In genomic region chr1:119112244-119112643, GRCh38 we compare ENCODE assay signal across 31 cellular contexts. TPM values are rescaled to one million over a fixed set of nuclear protein-coding genes. Genes with fewer than 3 reads are reported as not detected.
DNase-seq lines count a peak whose midpoint lies in the region; TF ChIP-seq lines count a peak whose summit lies in the region.
"Had no signal": no experiment of that assay in that cellular context is flagged by ENCODE, and none has a peak within 500 bp of the region (broad histone marks: within the 10 kb centered on the region; RNA-seq: fewer than 3 reads in every experiment).

No MANE protein-coding gene starts in this region.

- no peak overlapping the region for H3K27ac Mint-ChIP-seq in type B pancreatic cell
- H3K27ac Mint-ChIP-seq: B cell; CD14-positive monocyte; CD4-positive, alpha-beta T cell; CD4-positive, CD25-positive, alpha-beta regulatory T cell; CD8-positive, alpha-beta memory T cell; CD8-positive, alpha-beta T cell had no signal

- H3K9me3 ChIP-seq in sigmoid colon = no peaks in the 10 kb centered on the region
- peaks cover 0 to 2% of the 10 kb centered on the region in 2 donors for H3K9me3 ChIP-seq in transverse colon
- no peaks in the 10 kb centered on the region for H3K9me3 ChIP-seq in breast epithelium
- H3K9me3 ChIP-seq: A549, BE2C, BLaER1, Caco-2 had no signal

- H3K4me1 Mint-ChIP-seq in type B pancreatic cell (ENCODE audit: unreplicated experiment) = peaks cover 14% of the 10 kb centered on the region
- H3K4me1 Mint-ChIP-seq: B cell, CD14-positive monocyte had no signal

- TF ChIP-seq POLR2A in sigmoid colon (IDR thresholded peaks at IDR 0.05) (no peak), transverse colon (IDR thresholded peaks at IDR 0.05) (no peak), breast epithelium (IDR thresholded peaks at IDR 0.05) (no peak)

- H3K36me3 Mint-ChIP-seq in type B pancreatic cell = no peaks in the 10 kb centered on the region

- H3K9me3 Mint-ChIP-seq in type B pancreatic cell = no peaks in the 10 kb centered on the region

- no peaks in the 10 kb centered on the region for H3K36me3 ChIP-seq in sigmoid colon
- H3K36me3 ChIP-seq in transverse colon = no peaks in the 10 kb centered on the region
- no peaks in the 10 kb centered on the region for H3K36me3 ChIP-seq in breast epithelium
- H3K36me3 ChIP-seq: BE2C; BLaER1; BLaER1 treated with 17β-estradiol and CSF1 and Interleukin-3, amounts not matched to agents 10 nM and 100 nM had no signal

- H3K4me3 Mint-ChIP-seq in type B pancreatic cell = no peak overlapping the region
- H3K4me3 Mint-ChIP-seq: B cell; CD14-positive monocyte; CD4-positive, alpha-beta memory T cell; CD4-positive, alpha-beta T cell; CD4-positive, CD25-positive, alpha-beta regulatory T cell; CD8-positive, alpha-beta memory T cell; CD8-positive, alpha-beta T cell had no signal

- DNase-seq in sigmoid colon (no peak), transverse colon (no peak), breast epithelium (ENCODE audit: low spot score in 2 of 2) (no peak), type B pancreatic cell (ENCODE audit: extremely low spot score, unreplicated experiment) (no peak)
- DNase-seq: 8988T; ACHN; AML-193; BE2C; C1 segment of cervical spinal cord; Caco-2; Calu3; CD4-positive, alpha-beta memory T cell; CD4-positive, alpha-beta T cell; CD4-positive, CD25-positive, alpha-beta regulatory T cell; CD8-positive, alpha-beta memory T cell; CD8-positive, alpha-beta T cell; COR-L47; DMS 273 treated with DMSO at 0.1 percent for 48 hours; DMS153; DMS53; DMS79; DMS79 treated with DMSO at 0.1 percent for 48 hours; DND-41; EL had no signal

- no peak overlapping the region for H3K4me3 ChIP-seq in sigmoid colon
- no peak overlapping the region for H3K4me3 ChIP-seq in transverse colon
- H3K4me3 ChIP-seq in breast epithelium = no peak overlapping the region
- H3K4me3 ChIP-seq: A549; BLaER1; BLaER1 treated with 17β-estradiol and CSF1 and Interleukin-3, amounts not matched to agents 10 nM and 100 nM had no signal

- no peaks in the 10 kb centered on the region for H3K27me3 ChIP-seq in sigmoid colon
- no peaks in the 10 kb centered on the region for H3K27me3 ChIP-seq in transverse colon
- no peaks in the 10 kb centered on the region for H3K27me3 ChIP-seq in breast epithelium
- H3K27me3 ChIP-seq: BLaER1; BLaER1 treated with 17β-estradiol and CSF1 and Interleukin-3, amounts not matched to agents 10 nM and 100 nM had no signal

- H3K27ac ChIP-seq in sigmoid colon (peak overlapping the region in 3 of 4 donors; percentile 54 to 64 (median 63)), transverse colon (peak overlapping the region in 1 of 4 donors; percentile 17), breast epithelium (no peak overlapping the region)
- H3K27ac ChIP-seq: 22Rv1; A549; BLaER1; BLaER1 treated with 17β-estradiol and CSF1 and Interleukin-3, amounts not matched to agents 10 nM and 100 nM; C4-2B had no signal

- H3K27me3 Mint-ChIP-seq in type B pancreatic cell = no peaks in the 10 kb centered on the region
- H3K27me3 Mint-ChIP-seq: B cell; CD4-positive, alpha-beta memory T cell; CD4-positive, alpha-beta T cell; CD4-positive, CD25-positive, alpha-beta regulatory T cell had no signal

- no peak for TF ChIP-seq CTCF in sigmoid colon (IDR thresholded peaks at IDR 0.05)
- no peak for TF ChIP-seq CTCF in transverse colon (IDR thresholded peaks at IDR 0.05)
- TF ChIP-seq CTCF in breast epithelium (IDR thresholded peaks at IDR 0.05) = no peak
- TF ChIP-seq CTCF in type B pancreatic cell (conservative IDR thresholded peaks at IDR 0.05) = no peak

- in situ Hi-C loops in transverse colon (cut with MboI; ENCODE audit: low pct_ligation_motif_present in 1 of 4, low pct_unique_long_range_greater_than_20kb in 1 of 4, low sequenced_read_pairs in 3 of 4) = no loop called here

- intact Hi-C loops in sigmoid colon (cut with DNase I) (loop anchor here (2.0 kb wide), 2 partner anchors 29 to 215 kb away; partner anchors contain the start of gene WARS2), transverse colon (cut with DNase I; ENCODE audit: low total_unique reads) (no loop called here), breast epithelium (cut with DNase I; ENCODE audit: low total_unique reads) (no loop called here)

- 94 to 97% methylated on average over 3 of the region's 3 CpGs for WGBS in sigmoid colon, 2 donors
- WGBS in transverse colon (ENCODE audit: low coverage in 1 of 2), 2 donors = 88 to 100% methylated on average over 3 of the region's 3 CpGs

- TF ChIP-seq EP300 in sigmoid colon (IDR thresholded peaks at IDR 0.05) (peak in 3 of 4 donors; percentile 55 to 94 (median 82)), transverse colon (IDR thresholded peaks at IDR 0.05; ENCODE audit: low read depth) (peak; percentile 60)

- H3K4me1 ChIP-seq in sigmoid colon (peaks cover 0 to 21% (median 14%) of the 10 kb centered on the region in 4 donors), transverse colon (no peaks in the 10 kb centered on the region), breast epithelium (no peaks in the 10 kb centered on the region)
- H3K4me1 ChIP-seq: A549; BLaER1; BLaER1 treated with 17β-estradiol and CSF1 and Interleukin-3, amounts not matched to agents 10 nM and 100 nM; Caco-2 had no signal

RNA-seq across cellular contexts. Expression of gene WARS2, which starts 28.2 kb away (rescaled TPM):
- total RNA-seq in sigmoid colon (10 to 100 TPM; 10.7 to 18.8 (median 14.5) TPM), transverse colon (10 to 100 TPM in 2 of 4 donors, 1 to 10 TPM in 2; 4.6 to 18.6 (median 10.3) TPM), breast epithelium (10 to 100 TPM; 21.1 to 26.2 (median 23.3) TPM), type B pancreatic cell (ENCODE audit: low replicate concordance) (13.8 and 14.9 TPM in 2 replicates)
- 10 to 100 TPM in 1 of 3 donors, 1 to 10 TPM in 2; 8.4 to 10.9 (median 8.7) TPM for polyA plus RNA-seq in sigmoid colon

Comparison
In these comparisons a context has a peak if more than half of its experiments do, and no peak if none do; other contexts are left out.
1. H3K27ac ChIP-seq: peak in sigmoid colon (3 of 4); none in breast epithelium (0 of 2).